8 cellular contexts compared by ENCODE assay signal in the genomic region with DNA sequence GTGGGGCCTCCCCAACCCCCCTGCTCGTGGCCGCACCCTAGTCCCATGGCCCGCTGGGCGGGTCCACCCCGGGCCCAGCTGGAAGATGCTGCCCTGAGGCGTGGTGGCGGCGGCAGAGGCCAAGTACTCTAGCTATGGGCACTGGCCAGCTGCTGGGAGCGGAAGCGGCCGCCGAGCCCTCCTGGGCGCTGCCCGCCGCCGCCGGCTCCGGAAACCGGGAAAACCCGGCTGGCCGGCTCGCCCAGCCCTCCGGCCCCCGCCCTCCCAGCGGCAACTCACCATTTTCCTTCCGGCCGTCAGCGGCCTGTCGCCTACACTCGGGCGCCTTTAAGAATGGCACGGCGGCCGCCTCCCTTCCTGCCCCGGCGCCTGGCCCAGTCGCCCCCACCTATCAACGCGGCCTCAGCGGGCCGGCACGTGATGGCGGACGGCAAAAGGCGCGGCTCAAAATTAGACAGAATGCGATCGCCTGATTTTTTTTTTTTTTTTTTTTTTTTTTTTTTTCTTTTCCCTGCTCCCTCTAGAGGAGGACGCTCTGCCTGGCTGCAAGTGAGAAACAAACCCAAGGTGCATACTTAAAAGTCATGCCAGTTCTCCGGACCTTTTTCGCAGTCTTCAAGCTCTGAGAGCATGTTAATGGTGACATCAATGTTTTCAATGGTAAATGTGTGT. TPM values are rescaled to one million over a fixed set of nuclear protein-coding genes. Genes with fewer than 3 reads are reported as not detected.
DNase-seq lines count a peak whose midpoint lies in the region; ATAC-seq, FAIRE-seq and TF ChIP-seq lines count a peak whose summit lies in the region.

GMFB (minus strand) TSS at position 335 of the 672 bp plus-strand sequence; CDS start at position 282, 53 bp downstream.

- peak within 1 kb of the TSS; percentile 95 to 98 for H3K27ac ChIP-seq in A549
- H3K27ac ChIP-seq in body of pancreas: peak within 1 kb of the TSS; percentile 88 to 95 (median 94)

- peak; percentile 37 for TF ChIP-seq CTCF in A549 (IDR thresholded peaks at IDR 0.05)
- TF ChIP-seq CTCF in body of pancreas (IDR thresholded peaks at IDR 0.05): peak in 6 of 7 experiments; percentile 12 to 78 (median 36)

- H3K36me3 ChIP-seq in body of pancreas (replicated peaks in 1 of 2; ENCODE audit: insufficient read depth in 1 of 2, low read depth in 2 of 2): no peaks in the 10 kb centered on the region

- H3K27me3 ChIP-seq in body of pancreas: no peaks in the 10 kb centered on the region

- H3K4me3 ChIP-seq in A549: peak within 1 kb of the TSS; percentile 84
- peak within 1 kb of the TSS; percentile 96 to 100 for H3K4me3 ChIP-seq in body of pancreas
- H3K4me3 ChIP-seq in iPS-11a (ENCODE audit: low read depth, low read length): peak within 1 kb of the TSS; percentile 53
- peak within 1 kb of the TSS; percentile 93 for H3K4me3 ChIP-seq in skeletal muscle cell (ENCODE audit: low read depth, low read length)

- H3K9me3 ChIP-seq in A549: no peaks in the 10 kb centered on the region
- H3K9me3 ChIP-seq in body of pancreas: no peaks in the 10 kb centered on the region

- FAIRE-seq in A549 (lab: Jason Lieb, UNC): no peak
- FAIRE-seq in TTC549 (lab: Jason Lieb, UNC): peak; percentile 42

- TF ChIP-seq RAD21 in A549 (conservative IDR thresholded peaks at IDR 0.05 in 1 of 2, IDR thresholded peaks at IDR 0.05 in 1 of 2): 0 out of 5 replicates have a peak, but pooled peaks of 1 of the 2 experiments have one; percentile 8

- H3K4me1 ChIP-seq in A549 (peaks cover 26% of the 10 kb centered on the region), body of pancreas (peaks cover 26% of the 10 kb centered on the region)

- TF ChIP-seq POLR2A in A549 (IDR thresholded peaks at IDR 0.05; ENCODE audit: low read length): peak; percentile 69
- peak; percentile 85 for TF ChIP-seq POLR2A in GM18526 (IDR thresholded peaks at IDR 0.05; ENCODE audit: extremely low read depth, insufficient read length)
- peak; percentile 86 to 89 (median 87) for TF ChIP-seq POLR2A in body of pancreas (IDR thresholded peaks at IDR 0.05)

- ATAC-seq in A549 (peak; percentile 95 to 97), HG03066 (IDR thresholded peaks at IDR 0.05; ENCODE audit: low read depth, unreplicated experiment) (peak; percentile 89), body of pancreas (peak; percentile 98)

- DNase-seq in A549 (ENCODE audit: low read depth in 1 of 2, low spot score in 1 of 2) (peak; percentile 79 to 94), NCI-H2107 treated with DMSO at 0.1 percent for 48 hours (lab: John Stamatoyannopoulos, UW; ENCODE audit: unreplicated experiment) (peak; percentile 76), body of pancreas (peak; percentile 93 to 94 (median 94)), skeletal muscle cell (ENCODE audit: low read depth) (peak; percentile 75)

- H3K4me2 ChIP-seq in A549: peak within 1 kb of the TSS; percentile 87

- CTCF ChIA-PET in A549 (lab: Yijun Ruan, JAX): interaction anchor here (0.7 to 8.0 kb wide), 17 partner anchors 8 to 377 kb away, joined by 3 to 66 read pairs (median 4); partner anchors contain the start of genes CGRRF1 and CNIH1

- 1% methylated on average over 29 of the region's 51 CpGs for WGBS in A549 (ENCODE audit: missing lambda C conversion rate)
- 0% methylated on average over 21 to 45 of the region's 51 CpGs for WGBS in body of pancreas, 2 donors

- POLR2A ChIA-PET in A549 (lab: Yijun Ruan, JAX): interaction anchor here (1.0 to 2.7 kb wide), 6 partner anchors 9 to 538 kb away, joined by 3 to 13 read pairs (median 4); partner anchors contain the start of genes CGRRF1, SOCS4 and WDHD1

- TF ChIP-seq EP300 in A549 (IDR thresholded peaks at IDR 0.05): no peak

- intact Hi-C loops in body of pancreas (cut with DNase I): no loop called here

TF ChIP-seq in A549, 52 proteins besides CTCF, POLR2A, EP300 and RAD21:
- TF ChIP-seq FOSL2 (IDR thresholded peaks at IDR 0.05): no peak
- TF ChIP-seq FOSL2 (CRISPR knock-in tag; IDR thresholded peaks at IDR 0.05): 0 out of 2 replicates have a peak, but pooled peaks have one; percentile 31
- 0 out of 2 replicates have a peak, but pooled peaks have one; percentile 36 for TF ChIP-seq MYC (IDR thresholded peaks at IDR 0.05; ENCODE audit: borderline replicate concordance, low read length)
- peak; percentile 98 for TF ChIP-seq BHLHE40 (IDR thresholded peaks at IDR 0.05; ENCODE audit: low read depth, low read length)
- peak; percentile 90 for TF ChIP-seq USF2 (IDR thresholded peaks at IDR 0.05)
- TF ChIP-seq NPAS2 (CRISPR knock-in tag; IDR thresholded peaks at IDR 0.05; ENCODE audit: borderline replicate concordance): peak; percentile 62; the same call in 1 of the 2 replicates
- TF ChIP-seq, protein P1, sequence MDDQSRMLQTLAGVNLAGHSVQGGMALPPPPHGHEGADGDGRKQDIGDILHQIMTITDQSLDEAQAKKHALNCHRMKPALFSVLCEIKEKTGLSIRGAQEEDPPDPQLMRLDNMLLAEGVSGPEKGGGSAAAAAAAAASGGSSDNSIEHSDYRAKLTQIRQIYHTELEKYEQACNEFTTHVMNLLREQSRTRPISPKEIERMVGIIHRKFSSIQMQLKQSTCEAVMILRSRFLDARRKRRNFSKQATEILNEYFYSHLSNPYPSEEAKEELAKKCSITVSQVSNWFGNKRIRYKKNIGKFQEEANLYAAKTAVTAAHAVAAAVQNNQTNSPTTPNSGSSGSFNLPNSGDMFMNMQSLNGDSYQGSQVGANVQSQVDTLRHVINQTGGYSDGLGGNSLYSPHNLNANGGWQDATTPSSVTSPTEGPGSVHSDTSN (IDR thresholded peaks at IDR 0.05): peak; percentile 23; the same call in 1 of the 2 replicates
- TF ChIP-seq EHF (CRISPR knock-in tag; IDR thresholded peaks at IDR 0.05): no peak
- no peak for TF ChIP-seq CHD2 (IDR thresholded peaks at IDR 0.05; ENCODE audit: low read length, partially characterized antibody)
- 0 out of 2 replicates have a peak, but pooled peaks have one; percentile 15 for TF ChIP-seq GATA3 (IDR thresholded peaks at IDR 0.05; ENCODE audit: borderline replicate concordance)
- peak; percentile 65; the same call in 2 of the 3 replicates for TF ChIP-seq BCL3 (IDR thresholded peaks at IDR 0.05)
- TF ChIP-seq POLR2AphosphoS2 (conservative IDR thresholded peaks at IDR 0.05; ENCODE audit: low read length): no peak
- TF ChIP-seq MAX (IDR thresholded peaks at IDR 0.05): peak; percentile 92
- TF ChIP-seq PHF8 (IDR thresholded peaks at IDR 0.05; ENCODE audit: borderline replicate concordance, low read depth): peak; percentile 90
- no peak for TF ChIP-seq FOSB (CRISPR knock-in tag; IDR thresholded peaks at IDR 0.05)
- TF ChIP-seq E2F6 (IDR thresholded peaks at IDR 0.05; ENCODE audit: borderline replicate concordance, low read depth): peak; percentile 57; the same call in 1 of the 2 replicates
- peak; percentile 36 to 86; a peak in 3 of 5 replicates for TF ChIP-seq JUN (IDR thresholded peaks at IDR 0.05)
TF ChIP-seq in A549: peak in this region for 12.

RNA-seq across cellular contexts. Expression of gene GMFB, which starts in this region (rescaled TPM):
- 35.3 and 45.5 TPM in 2 replicates for polyA plus RNA-seq in A549 (2011; rRNA removed)
- polyA plus RNA-seq in A549 (2012; cell fraction: cytosol; rRNA removed): 7.0 TPM in 2 replicates
- 3.9 and 6.6 TPM in 2 replicates for polyA plus RNA-seq in A549 (2012; cell fraction: nucleus; rRNA removed)
- polyA plus RNA-seq in A549 (2017; fragmentation: RNase III; extraction: RNeasy Plus Mini Kit Qiagen cat#74134 plus additional on column Dnase treatment): 56.8 to 66.7 TPM (median 62.3 TPM) in 3 replicates
- polyA minus RNA-seq in A549 (2011; rRNA and poly(A)+ RNA removed): 10.9 and 11.4 TPM in 2 replicates
- 10 to 100 TPM; 24.7 to 26.5 TPM for total RNA-seq in body of pancreas

Comparison
In these comparisons a context has a peak if more than half of its experiments do, and no peak if none do; other contexts are left out.
1. Peak in every context shown above with its lines: DNase-seq, ATAC-seq, H3K4me3 ChIP-seq and H3K27ac ChIP-seq.